In genomic region chr4:139596680-139597279, GRCh38 we compare ENCODE assay signal across 15 cellular contexts.
"Had no signal": no experiment of that assay in that cellular context is flagged by ENCODE, and none has a peak within 500 bp of the region (broad histone marks: within the 10 kb centered on the region; RNA-seq: fewer than 3 reads in every experiment).

No MANE protein-coding gene starts in this region.

- H3K9me3 ChIP-seq: adrenal gland, body of pancreas, heart left ventricle, stomach, tibial artery, vagina had no signal

- H3K4me1 Mint-ChIP-seq: activated B cell treated with CpG ODN at 0.5 μM for 24 hours; activated T-helper 17 cell treated with anti-CD3 and anti-CD28 coated beads, Interleukin-2, amount 50 U/mL, for 72 hours had no signal

- DNase-seq: activated B cell treated with CpG ODN at 0.5 μM for 24 hours; activated CD4-positive, alpha-beta T cell treated with anti-CD3 and anti-CD28 coated beads, Interleukin-2, amount 10 ng/mL, durations not matched to agents 7 days and 5 days; activated CD8-positive, alpha-beta memory T cell treated with anti-CD3 and anti-CD28 coated beads for 24 hours; activated naive CD4-positive, alpha-beta T cell treated with anti-CD3 and anti-CD28 coated beads for 36 hours; body of pancreas; dermis blood vessel endothelial cell; left colon; stomach had no signal

- H3K27ac Mint-ChIP-seq: activated B cell treated with CpG ODN at 0.5 μM for 24 hours; activated CD4-positive, alpha-beta T cell treated with anti-CD3 and anti-CD28 coated beads, Interleukin-2, amount 10 ng/mL, durations not matched to agents 7 days and 5 days; activated naive CD4-positive, alpha-beta T cell treated with anti-CD3 and anti-CD28 coated beads for 36 hours; activated T-helper 17 cell treated with anti-CD3 and anti-CD28 coated beads, Interleukin-2, amount 50 U/mL, for 72 hours; natural killer cell treated with Interleukin-12 subunit alpha and Interleukin-12 subunit beta and Interleukin-15 and Interleukin-18, amount 100 ng/mL, for 72 hours; T-helper 1 cell treated with Interleukin-12 subunit alpha and Interleukin-12 subunit beta and Interleukin-4 antibody, amounts not matched to agents 30 μg/mL and 1 μg/mL, for 36 hours had no signal

- H3K4me3 Mint-ChIP-seq: activated B cell treated with CpG ODN at 0.5 μM for 24 hours; activated CD4-positive, alpha-beta T cell treated with anti-CD3 and anti-CD28 coated beads, Interleukin-2, amount 10 ng/mL, durations not matched to agents 7 days and 5 days; activated naive CD4-positive, alpha-beta T cell treated with anti-CD3 and anti-CD28 coated beads for 36 hours; activated T-helper 17 cell treated with anti-CD3 and anti-CD28 coated beads, Interleukin-2, amount 50 U/mL, for 72 hours; natural killer cell treated with Interleukin-12 subunit alpha and Interleukin-12 subunit beta and Interleukin-15 and Interleukin-18, amount 100 ng/mL, for 72 hours; T-helper 1 cell treated with Interleukin-12 subunit alpha and Interleukin-12 subunit beta and Interleukin-4 antibody, amounts not matched to agents 30 μg/mL and 1 μg/mL, for 36 hours had no signal

- H3K4me3 ChIP-seq: adrenal gland, body of pancreas, heart left ventricle, stomach, tibial artery, vagina had no signal

- H3K36me3 ChIP-seq: adrenal gland, heart left ventricle, stomach, tibial artery, vagina had no signal

- H3K27me3 ChIP-seq: adrenal gland, body of pancreas, heart left ventricle, stomach, vagina had no signal

- H3K9me3 Mint-ChIP-seq: activated B cell treated with CpG ODN at 0.5 μM for 24 hours; activated CD4-positive, alpha-beta T cell treated with anti-CD3 and anti-CD28 coated beads, Interleukin-2, amount 10 ng/mL, durations not matched to agents 7 days and 5 days; activated naive CD4-positive, alpha-beta T cell treated with anti-CD3 and anti-CD28 coated beads for 36 hours; activated T-helper 17 cell treated with anti-CD3 and anti-CD28 coated beads, Interleukin-2, amount 50 U/mL, for 72 hours; natural killer cell treated with Interleukin-12 subunit alpha and Interleukin-12 subunit beta and Interleukin-15 and Interleukin-18, amount 100 ng/mL, for 72 hours; T-helper 1 cell treated with Interleukin-12 subunit alpha and Interleukin-12 subunit beta and Interleukin-4 antibody, amounts not matched to agents 30 μg/mL and 1 μg/mL, for 36 hours had no signal

- H3K36me3 Mint-ChIP-seq: natural killer cell treated with Interleukin-12 subunit alpha and Interleukin-12 subunit beta and Interleukin-15 and Interleukin-18, amount 100 ng/mL, for 72 hours had no signal

- H3K27ac ChIP-seq: adrenal gland, body of pancreas, tibial artery, vagina had no signal

- ATAC-seq: activated T-helper 17 cell treated with anti-CD3 and anti-CD28 coated beads, Interleukin-2, amount 50 U/mL, for 72 hours; body of pancreas; left colon; natural killer cell treated with Interleukin-12 subunit alpha and Interleukin-12 subunit beta and Interleukin-15 and Interleukin-18, amount 100 ng/mL, for 72 hours had no signal
